17 cellular contexts compared by ENCODE assay signal in genomic region chr19:19871932-19872331, GRCh38. TPM values are rescaled to one million over a fixed set of nuclear protein-coding genes. Genes with fewer than 3 reads are reported as not detected.
DNase-seq lines count a peak whose midpoint lies in the region; ATAC-seq and TF ChIP-seq lines count a peak whose summit lies in the region.
"Had no signal": no experiment of that assay in that cellular context is flagged by ENCODE, and none has a peak within 500 bp of the region (broad histone marks: within the 10 kb centered on the region; RNA-seq: fewer than 3 reads in every experiment).

No MANE protein-coding gene starts in this region.

- H3K27me3 ChIP-seq in CD4-positive, alpha-beta memory T cell (ENCODE audit: insufficient read depth, low read length): no peaks in the 10 kb centered on the region
- H3K27me3 ChIP-seq in osteoblast (ENCODE audit: insufficient read depth, low read length): no peaks in the 10 kb centered on the region
- H3K27me3 ChIP-seq: BE2C had no signal

- peaks cover 44% of the 10 kb centered on the region for H3K4me1 Mint-ChIP-seq in activated naive CD4-positive, alpha-beta T cell treated with anti-CD3 and anti-CD28 coated beads for 36 hours (ENCODE audit: low read depth)
- peaks cover 35 to 50% (median 40%) of the 10 kb centered on the region in 4 donors for H3K4me1 Mint-ChIP-seq in CD4-positive, alpha-beta memory T cell
- peaks cover 53 to 62% (median 60%) of the 10 kb centered on the region in 3 donors for H3K4me1 Mint-ChIP-seq in T-cell

- ATAC-seq in T-cell (replicated peaks in 1 of 4) (no peak), GM18861 (IDR thresholded peaks at IDR 0.05; ENCODE audit: unreplicated experiment) (no peak), HG02884 (IDR thresholded peaks at IDR 0.05; ENCODE audit: unreplicated experiment) (no peak)
- ATAC-seq: GM12878 had no signal

- no peak overlapping the region for H2AFZ ChIP-seq in osteoblast (ENCODE audit: low read length)

- intact Hi-C loops in activated naive CD4-positive, alpha-beta T cell treated with anti-CD3 and anti-CD28 coated beads for 36 hours (cut with micrococcal nuclease): loop anchor here (2.0 kb wide), 1 partner anchor 139 kb away; the partner anchor contains the start of gene ZNF14
- intact Hi-C loops in CD4-positive, alpha-beta memory T cell (cut with micrococcal nuclease): no loop called here

- peaks cover 39% of the 10 kb centered on the region for H3K4me1 ChIP-seq in CD4-positive, alpha-beta memory T cell (ENCODE audit: insufficient read depth, low read length)
- H3K4me1 ChIP-seq in osteoblast (ENCODE audit: insufficient read depth, low read length): peaks cover 4% of the 10 kb centered on the region
- H3K4me1 ChIP-seq: BE2C had no signal

- no peaks in the 10 kb centered on the region for H4K20me1 ChIP-seq in osteoblast (ENCODE audit: insufficient read depth, low read length)

- peaks cover 39% of the 10 kb centered on the region for H3K79me2 ChIP-seq in osteoblast (ENCODE audit: insufficient read depth, low read length)

- H3K4me3 ChIP-seq in CD4-positive, alpha-beta memory T cell (ENCODE audit: low read length in 2 of 2): no peak overlapping the region
- no peak overlapping the region for H3K4me3 ChIP-seq in osteoblast (ENCODE audit: insufficient read depth, low read length)
- H3K4me3 ChIP-seq: GM12878 had no signal

- CTCF ChIA-PET in activated naive CD4-positive, alpha-beta T cell treated with anti-CD3 and anti-CD28 coated beads for 36 hours (lab: Charles Lee): no interaction called here
- CTCF ChIA-PET in CD4-positive, alpha-beta memory T cell (lab: Charles Lee; ENCODE audit: partially characterized antibody): interaction anchor here (2.2 to 2.8 kb wide), 2 partner anchors 29 to 340 kb away, joined by 8 to 9 read pairs; partner anchors contain the start of gene ZNF93
- CTCF ChIA-PET in T-cell (lab: Charles Lee): interaction anchor here in 1 of 2 donors (1.6 kb wide), 1 partner anchor 50 kb away, joined by 4 read pairs; the partner anchor contains the start of gene ZNF506

- H3K9me3 ChIP-seq in CD4-positive, alpha-beta memory T cell (ENCODE audit: control insufficient read depth in 1 of 2, low read length in 2 of 2): no peaks in the 10 kb centered on the region
- peaks cover 2% of the 10 kb centered on the region for H3K9me3 ChIP-seq in osteoblast (ENCODE audit: low read depth, low read length)

- no peaks in the 10 kb centered on the region for H3K36me3 ChIP-seq in CD4-positive, alpha-beta memory T cell (ENCODE audit: insufficient read depth, low read length)
- H3K36me3 ChIP-seq in osteoblast (ENCODE audit: insufficient read depth, low read length): no peaks in the 10 kb centered on the region

- no peak overlapping the region for H3K4me3 Mint-ChIP-seq in activated naive CD4-positive, alpha-beta T cell treated with anti-CD3 and anti-CD28 coated beads for 36 hours
- peak overlapping the region in 3 of 8 donors; percentile 18 to 38 (median 27) for H3K4me3 Mint-ChIP-seq in CD4-positive, alpha-beta memory T cell
- H3K4me3 Mint-ChIP-seq in T-cell: peak overlapping the region in 1 of 3 donors; percentile 45

- peak overlapping the region; percentile 1 for H3K27ac ChIP-seq in CD4-positive, alpha-beta memory T cell (ENCODE audit: low read depth, low read length)
- H3K27ac ChIP-seq in osteoblast (ENCODE audit: low read depth, low read length): no peak overlapping the region

- TF ChIP-seq CTCF in osteoblast (IDR thresholded peaks at IDR 0.05; ENCODE audit: extremely low read depth, low read depth, low read length): no peak

- POLR2A ChIA-PET in CD4-positive, alpha-beta memory T cell (lab: Charles Lee; ENCODE audit: partially characterized antibody): interaction anchor here (0.6 to 2.7 kb wide), 8 partner anchors 12 to 228 kb away, joined by 3 to 21 read pairs (median 5); partner anchors contain the start of genes ZNF101 and ZNF506
- POLR2A ChIA-PET in T-cell (lab: Charles Lee): no interaction called here

- peaks cover 5% of the 10 kb centered on the region for H3K9me3 Mint-ChIP-seq in activated naive CD4-positive, alpha-beta T cell treated with anti-CD3 and anti-CD28 coated beads for 36 hours
- peaks cover 0 to 7% (median 0%) of the 10 kb centered on the region in 8 donors for H3K9me3 Mint-ChIP-seq in CD4-positive, alpha-beta memory T cell
- no peaks in the 10 kb centered on the region for H3K9me3 Mint-ChIP-seq in T-cell

- DNase-seq in activated naive CD4-positive, alpha-beta T cell treated with anti-CD3 and anti-CD28 coated beads for 36 hours: peak; percentile 39
- no peak for DNase-seq in activated naive CD4-positive, alpha-beta T cell (lab: John Stamatoyannopoulos, UW)
- no peak for DNase-seq in CD4-positive, alpha-beta memory T cell
- DNase-seq in T-cell: no peak
- peak; percentile 17 for DNase-seq in osteoblast (ENCODE audit: insufficient read length, low spot score, missing footprints)
- DNase-seq in SK-N-DZ (ENCODE audit: low spot score): no peak
- DNase-seq: BE2C, H7, MM.1S, NCI-H1417, NCI-H2029, NCI-H510A treated with DMSO at 0.1 percent for 48 hours, SHP77 had no signal

- H3K27ac Mint-ChIP-seq in activated naive CD4-positive, alpha-beta T cell treated with anti-CD3 and anti-CD28 coated beads for 36 hours: peak overlapping the region; percentile 47
- peak overlapping the region in 4 of 7 donors; percentile 0 to 70 (median 31) for H3K27ac Mint-ChIP-seq in CD4-positive, alpha-beta memory T cell
- H3K27ac Mint-ChIP-seq in T-cell: peak overlapping the region; percentile 53 to 62

- H3K27me3 Mint-ChIP-seq in activated naive CD4-positive, alpha-beta T cell treated with anti-CD3 and anti-CD28 coated beads for 36 hours (ENCODE audit: low read depth): no peaks in the 10 kb centered on the region
- no peaks in the 10 kb centered on the region for H3K27me3 Mint-ChIP-seq in CD4-positive, alpha-beta memory T cell
- H3K27me3 Mint-ChIP-seq in T-cell: no peaks in the 10 kb centered on the region

- H3K36me3 Mint-ChIP-seq in activated naive CD4-positive, alpha-beta T cell treated with anti-CD3 and anti-CD28 coated beads for 36 hours (ENCODE audit: low read depth): peaks cover 36% of the 10 kb centered on the region
- H3K36me3 Mint-ChIP-seq in CD4-positive, alpha-beta memory T cell: peaks cover 22 to 28% of the 10 kb centered on the region in 2 donors
- H3K36me3 Mint-ChIP-seq in T-cell: peaks cover 31% of the 10 kb centered on the region

- H3K4me2 ChIP-seq in osteoblast (ENCODE audit: insufficient read depth, low read length): no peak overlapping the region

RNA-seq across cellular contexts. Expression of gene ZNF253, which starts 6.2 kb away (rescaled TPM):
- total RNA-seq in activated naive CD4-positive, alpha-beta T cell treated with anti-CD3 and anti-CD28 coated beads for 36 hours: 1 to 10 TPM; 6.1 to 9.6 TPM
- total RNA-seq in CD4-positive, alpha-beta memory T cell: 10 to 100 TPM; 23.8 to 25.8 TPM
- 1 to 10 TPM; 5.5 to 8.8 TPM for polyA plus RNA-seq in CD4-positive, alpha-beta memory T cell
- total RNA-seq in T-cell: 10 to 100 TPM in 4 of 5 donors, 1 to 10 TPM in 1; 8.4 to 27.9 (median 21.8) TPM
- total RNA-seq in osteoblast: 4.0 and 5.0 TPM in 2 replicates
- 26.3 and 31.7 TPM in 2 replicates for polyA plus RNA-seq in SK-N-DZ (2014; cell fraction: cytosol; rRNA removed)
- polyA plus RNA-seq in SK-N-DZ (2014; cell fraction: nucleus; rRNA removed): 21.3 and 27.7 TPM in 2 replicates
- total RNA-seq: H7 had no signal

RNA-seq across cellular contexts. Expression of gene ZNF93, which starts 28.8 kb away (rescaled TPM):
- total RNA-seq in activated naive CD4-positive, alpha-beta T cell treated with anti-CD3 and anti-CD28 coated beads for 36 hours: 10 to 100 TPM; 15.2 to 16.6 TPM
- total RNA-seq in CD4-positive, alpha-beta memory T cell: 1 to 10 TPM; 8.8 to 9.2 TPM
- polyA plus RNA-seq in CD4-positive, alpha-beta memory T cell: 1 to 10 TPM; 5.6 to 6.6 TPM
- 1 to 10 TPM; 4.5 to 8.1 (median 6.7) TPM for total RNA-seq in T-cell
- 5.1 and 7.1 TPM in 2 replicates for total RNA-seq in osteoblast
- polyA plus RNA-seq in SK-N-DZ (2014; cell fraction: cytosol; rRNA removed): 12.3 and 17.6 TPM in 2 replicates
- polyA plus RNA-seq in SK-N-DZ (2014; cell fraction: nucleus; rRNA removed): 9.8 and 10.4 TPM in 2 replicates
- total RNA-seq: G401, H7 had no signal

RNA-seq across cellular contexts. Expression of gene ZNF506, which starts 50.4 kb away (rescaled TPM):
- 10 to 100 TPM; 32.6 to 34.0 TPM for total RNA-seq in activated naive CD4-positive, alpha-beta T cell treated with anti-CD3 and anti-CD28 coated beads for 36 hours
- total RNA-seq in CD4-positive, alpha-beta memory T cell: 10 to 100 TPM; 76.4 to 80.5 TPM
- 10 to 100 TPM in 1 of 2 donors, 1 to 10 TPM in 1; 9.6 to 29.2 TPM for polyA plus RNA-seq in CD4-positive, alpha-beta memory T cell
- total RNA-seq in T-cell (10 to 100 TPM; 35.3 to 65.6 (median 58.1) TPM), osteoblast (14.8 and 18.9 TPM in 2 replicates)
- polyA plus RNA-seq in SK-N-DZ (2014; cell fraction: cytosol; rRNA removed): 13.3 and 14.3 TPM in 2 replicates
- 17.6 and 24.4 TPM in 2 replicates for polyA plus RNA-seq in SK-N-DZ (2014; cell fraction: nucleus; rRNA removed)
- total RNA-seq: G401 had no signal

Comparison
In these comparisons a context has a peak if more than half of its experiments do, and no peak if none do; other contexts are left out.
1. DNase-seq: peak in activated naive CD4-positive, alpha-beta T cell treated with anti-CD3 and anti-CD28 coated beads for 36 hours (single experiment) and osteoblast (single experiment); none in activated naive CD4-positive, alpha-beta T cell (0 of 4), CD4-positive, alpha-beta memory T cell (0 of 5), T-cell (0 of 34) and SK-N-DZ (single experiment).
2. Peak in every context shown above with its lines, with median percentiles within 50 percentile points of each other: H3K27ac Mint-ChIP-seq.